1 cellular context compared by ENCODE assay signal in genomic region chr6:55282145-55282544, GRCh38.
TF ChIP-seq lines count a peak whose summit lies in the region.

No MANE protein-coding gene starts in this region.

TF ChIP-seq in SK-N-SH, 30 proteins besides CTCF, POLR2A, EP300 and RAD21 (continued from another document):
- TF ChIP-seq USF1 (IDR thresholded peaks at IDR 0.05; ENCODE audit: borderline replicate concordance, low read depth) (no peak), SIN3A (IDR thresholded peaks at IDR 0.05; ENCODE audit: borderline replicate concordance, low read depth, low read length) (no peak), TAF1 (IDR thresholded peaks at IDR 0.05; ENCODE audit: borderline replicate concordance, low read depth, low read length) (no peak), POLR2AphosphoS5 (IDR thresholded peaks at IDR 0.05; ENCODE audit: low read depth, low read length) (no peak), RCOR1 (IDR thresholded peaks at IDR 0.05; ENCODE audit: low read length) (no peak), EZH2phosphoT487 (IDR thresholded peaks at IDR 0.05; ENCODE audit: borderline replicate concordance, low read depth) (no peak), MXI1 (IDR thresholded peaks at IDR 0.05; ENCODE audit: low read depth, low read length) (no peak), FOXJ3 (CRISPR knock-in tag; IDR thresholded peaks at IDR 0.05) (no peak), GABPA (IDR thresholded peaks at IDR 0.05; ENCODE audit: low read depth) (no peak)
- TF ChIP-seq, protein P1, sequence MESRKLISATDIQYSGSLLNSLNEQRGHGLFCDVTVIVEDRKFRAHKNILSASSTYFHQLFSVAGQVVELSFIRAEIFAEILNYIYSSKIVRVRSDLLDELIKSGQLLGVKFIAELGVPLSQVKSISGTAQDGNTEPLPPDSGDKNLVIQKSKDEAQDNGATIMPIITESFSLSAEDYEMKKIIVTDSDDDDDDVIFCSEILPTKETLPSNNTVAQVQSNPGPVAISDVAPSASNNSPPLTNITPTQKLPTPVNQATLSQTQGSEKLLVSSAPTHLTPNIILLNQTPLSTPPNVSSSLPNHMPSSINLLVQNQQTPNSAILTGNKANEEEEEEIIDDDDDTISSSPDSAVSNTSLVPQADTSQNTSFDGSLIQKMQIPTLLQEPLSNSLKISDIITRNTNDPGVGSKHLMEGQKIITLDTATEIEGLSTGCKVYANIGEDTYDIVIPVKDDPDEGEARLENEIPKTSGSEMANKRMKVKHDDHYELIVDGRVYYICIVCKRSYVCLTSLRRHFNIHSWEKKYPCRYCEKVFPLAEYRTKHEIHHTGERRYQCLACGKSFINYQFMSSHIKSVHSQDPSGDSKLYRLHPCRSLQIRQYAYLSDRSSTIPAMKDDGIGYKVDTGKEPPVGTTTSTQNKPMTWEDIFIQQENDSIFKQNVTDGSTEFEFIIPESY (IDR thresholded peaks at IDR 0.05; ENCODE audit: borderline replicate concordance, low read depth) = no peak
